Comparison of ENCODE assay signal across 1 cellular context in the genomic region with DNA sequence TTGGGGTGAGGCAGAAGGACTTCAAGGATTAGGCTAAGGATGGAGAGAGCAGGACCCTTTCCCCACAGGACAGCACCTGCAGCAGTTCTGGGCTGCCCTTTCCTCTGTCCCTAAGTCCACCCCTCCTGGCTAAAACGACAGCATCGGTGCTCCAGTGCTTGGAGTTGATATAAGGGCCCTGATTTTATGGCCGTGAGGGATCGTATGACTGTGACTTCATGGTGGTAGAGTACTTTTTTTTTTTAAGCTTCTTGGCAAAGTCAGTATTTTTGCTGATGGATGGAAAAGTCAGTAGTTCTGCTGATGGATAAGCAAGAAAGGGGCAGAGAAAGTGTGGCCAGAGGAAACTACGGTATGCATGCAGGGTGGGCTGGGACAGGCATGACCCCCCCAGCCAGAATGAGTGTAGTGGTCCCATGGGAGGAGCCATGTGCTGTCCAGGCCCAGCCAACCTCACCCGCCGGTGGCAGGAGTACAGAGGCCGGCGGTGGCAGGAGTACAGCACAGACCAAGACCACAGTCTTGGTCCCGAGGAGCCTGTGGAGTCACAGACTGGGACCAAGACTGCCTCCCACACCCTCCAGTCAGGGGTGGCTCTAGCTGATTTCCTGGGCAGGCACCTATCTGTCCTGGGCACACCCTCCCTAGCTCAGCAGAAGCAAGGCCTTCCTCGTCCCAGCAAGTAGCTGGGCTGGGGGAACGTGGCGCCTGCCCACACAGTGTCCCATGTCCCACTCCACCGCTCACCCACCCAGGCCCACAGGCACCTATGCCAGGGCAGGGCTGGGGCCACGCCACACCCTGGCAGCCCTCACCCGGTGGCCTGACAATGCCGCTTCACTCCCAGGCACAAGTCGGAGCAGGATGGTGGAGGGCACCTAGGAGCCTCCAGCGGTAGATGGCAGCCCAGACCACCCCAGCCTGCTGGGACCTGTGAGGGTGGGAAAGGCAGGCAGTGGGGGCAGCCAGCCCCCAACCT.
TF ChIP-seq lines count a peak whose summit lies in the region.

No MANE protein-coding gene starts in this region.

TF ChIP-seq in IMR-90, 13 proteins besides CTCF, POLR2A, EP300 and RAD21 (continued from another document):
- TF ChIP-seq, protein P1, sequence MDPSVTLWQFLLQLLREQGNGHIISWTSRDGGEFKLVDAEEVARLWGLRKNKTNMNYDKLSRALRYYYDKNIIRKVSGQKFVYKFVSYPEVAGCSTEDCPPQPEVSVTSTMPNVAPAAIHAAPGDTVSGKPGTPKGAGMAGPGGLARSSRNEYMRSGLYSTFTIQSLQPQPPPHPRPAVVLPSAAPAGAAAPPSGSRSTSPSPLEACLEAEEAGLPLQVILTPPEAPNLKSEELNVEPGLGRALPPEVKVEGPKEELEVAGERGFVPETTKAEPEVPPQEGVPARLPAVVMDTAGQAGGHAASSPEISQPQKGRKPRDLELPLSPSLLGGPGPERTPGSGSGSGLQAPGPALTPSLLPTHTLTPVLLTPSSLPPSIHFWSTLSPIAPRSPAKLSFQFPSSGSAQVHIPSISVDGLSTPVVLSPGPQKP (IDR thresholded peaks at IDR 0.05; ENCODE audit: borderline replicate concordance, low read depth, low read length), result no peak
- no peak for TF ChIP-seq NFE2L2 (IDR thresholded peaks at IDR 0.05; ENCODE audit: low read depth, low read length)
- TF ChIP-seq, protein P2, sequence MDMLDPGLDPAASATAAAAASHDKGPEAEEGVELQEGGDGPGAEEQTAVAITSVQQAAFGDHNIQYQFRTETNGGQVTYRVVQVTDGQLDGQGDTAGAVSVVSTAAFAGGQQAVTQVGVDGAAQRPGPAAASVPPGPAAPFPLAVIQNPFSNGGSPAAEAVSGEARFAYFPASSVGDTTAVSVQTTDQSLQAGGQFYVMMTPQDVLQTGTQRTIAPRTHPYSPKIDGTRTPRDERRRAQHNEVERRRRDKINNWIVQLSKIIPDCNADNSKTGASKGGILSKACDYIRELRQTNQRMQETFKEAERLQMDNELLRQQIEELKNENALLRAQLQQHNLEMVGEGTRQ (IDR thresholded peaks at IDR 0.05; ENCODE audit: low read depth, low read length), result no peak
- no peak for TF ChIP-seq RFX5 (IDR thresholded peaks at IDR 0.05; ENCODE audit: low read depth, low read length)
- no peak for TF ChIP-seq RCOR1 (IDR thresholded peaks at IDR 0.05; ENCODE audit: insufficient replicate concordance, low read length)
- no peak for TF ChIP-seq MAFK (IDR thresholded peaks at IDR 0.05; ENCODE audit: low read depth, low read length)
- no peak for TF ChIP-seq SMC3 (IDR thresholded peaks at IDR 0.05; ENCODE audit: low read depth, low read length)
- no peak for TF ChIP-seq CHD1 (IDR thresholded peaks at IDR 0.05; ENCODE audit: low read depth, low read length)
- no peak for TF ChIP-seq MXI1 (IDR thresholded peaks at IDR 0.05; ENCODE audit: borderline replicate concordance, low read depth, low read length)
- no peak for TF ChIP-seq BHLHE40 (IDR thresholded peaks at IDR 0.05; ENCODE audit: low read depth, low read length)
- no peak for TF ChIP-seq CEBPB (IDR thresholded peaks at IDR 0.05; ENCODE audit: low read depth, low read length)
- TF ChIP-seq FOS (IDR thresholded peaks at IDR 0.05; ENCODE audit: low read depth, low read length), result no peak
